15 cellular contexts compared by ENCODE assay signal in the genomic region with DNA sequence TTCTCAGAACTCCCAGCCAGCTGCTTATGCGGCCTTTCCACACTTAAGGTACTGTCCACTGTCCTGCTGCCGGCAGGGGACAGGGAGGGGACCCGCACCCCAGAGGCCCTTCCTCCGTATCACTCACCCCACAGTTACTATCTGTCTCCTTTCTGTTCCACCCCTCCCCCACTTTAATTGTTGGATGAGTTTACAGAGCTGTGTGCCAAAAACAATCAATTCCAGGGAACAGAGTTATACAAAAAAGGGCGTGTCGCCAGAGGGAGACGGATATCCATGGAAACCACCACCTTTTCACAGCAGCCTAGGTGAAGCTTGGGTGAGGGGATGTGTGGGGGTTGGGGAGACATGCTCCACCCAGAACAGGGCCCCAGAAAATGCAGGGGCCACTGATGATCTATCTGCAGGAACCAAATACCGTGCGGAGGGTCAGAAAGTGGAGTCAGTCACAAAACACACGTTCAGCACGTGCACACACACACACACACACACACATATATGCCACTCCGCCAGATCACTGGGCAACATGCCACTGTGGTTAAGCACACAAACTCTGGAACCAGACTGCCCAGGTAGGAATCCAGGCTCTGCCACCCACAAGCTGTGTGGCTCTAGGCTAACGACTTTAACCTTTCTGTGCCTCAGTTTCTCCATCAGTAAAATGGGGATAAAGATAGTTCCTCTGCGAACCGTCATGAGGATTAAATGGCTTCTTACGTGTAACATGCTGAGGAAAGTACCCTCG. TPM values are rescaled to one million over a fixed set of nuclear protein-coding genes. Genes with fewer than 3 reads are reported as not detected.
DNase-seq lines count a peak whose midpoint lies in the region; ATAC-seq, FAIRE-seq and TF ChIP-seq lines count a peak whose summit lies in the region.
"Had no signal": no experiment of that assay in that cellular context is flagged by ENCODE, and none has a peak within 500 bp of the region (broad histone marks: within the 10 kb centered on the region; RNA-seq: fewer than 3 reads in every experiment).

No MANE protein-coding gene starts in this region.

- TF ChIP-seq CTCF in Peyer's patch (IDR thresholded peaks at IDR 0.05) (no peak), keratinocyte (optimal IDR thresholded peaks at IDR 0.05 in 1 of 3, IDR thresholded peaks at IDR 0.05 in 1 of 3, conservative IDR thresholded peaks at IDR 0.05 in 1 of 3; ENCODE audit: extremely low read depth in 1 of 3, insufficient read depth in 2 of 3, low read length in 3 of 3) (peak in 1 of 3 experiments; percentile 22), thyroid gland (IDR thresholded peaks at IDR 0.05) (no peak)

- ATAC-seq in HG03045 (IDR thresholded peaks at IDR 0.05; ENCODE audit: unreplicated experiment), result no peak
- ATAC-seq: activated CD8-positive, alpha-beta T cell treated with anti-CD3 and anti-CD28 coated beads for 36 hours had no signal

- no peak for TF ChIP-seq POLR2A in Peyer's patch (IDR thresholded peaks at IDR 0.05)
- TF ChIP-seq POLR2A in thyroid gland (IDR thresholded peaks at IDR 0.05), result no peak

- H2AFZ ChIP-seq in keratinocyte (ENCODE audit: control insufficient read depth, low read length), result peak overlapping the region; percentile 75

- WGBS in thyroid gland, 2 donors, result 38 to 47% methylated on average over 16 to 17 of the region's 17 CpGs

- peaks cover 8% of the 10 kb centered on the region for H3K79me2 ChIP-seq in keratinocyte (ENCODE audit: control insufficient read depth, insufficient read depth, low read length)

- dilution Hi-C loops in keratinocyte (cut with MboI; ENCODE audit: extremely low pct_ligation_motif_present, low sequenced_read_pairs), result no loop called here

- H3K36me3 ChIP-seq in Peyer's patch, result no peaks in the 10 kb centered on the region
- no peaks in the 10 kb centered on the region for H3K36me3 ChIP-seq in keratinocyte (ENCODE audit: control insufficient read depth in 2 of 2, extremely low read depth in 1 of 2, insufficient read depth in 2 of 2, low read length in 2 of 2)
- no peaks in the 10 kb centered on the region for H3K36me3 ChIP-seq in thyroid gland

- H3K4me1 ChIP-seq in Peyer's patch (peaks cover 0 to 65% (median 2%) of the 10 kb centered on the region in 4 donors), keratinocyte (ENCODE audit: control insufficient read depth, extremely low read depth, insufficient read depth, low read length) (peaks cover 19% of the 10 kb centered on the region), thyroid gland (peaks cover 18 to 33% of the 10 kb centered on the region in 2 donors)

- H3K9ac ChIP-seq in keratinocyte (ENCODE audit: control insufficient read depth, extremely low read depth, insufficient read depth, low read length), result peak overlapping the region; percentile 70

- H3K27me3 ChIP-seq in Peyer's patch, result no peaks in the 10 kb centered on the region
- no peaks in the 10 kb centered on the region for H3K27me3 ChIP-seq in keratinocyte (ENCODE audit: control insufficient read depth, extremely low read depth, insufficient read depth, low read length)
- no peaks in the 10 kb centered on the region for H3K27me3 ChIP-seq in thyroid gland

- FAIRE-seq in keratinocyte (lab: Jason Lieb, UNC) (peak; percentile 82), RCC 7860 (lab: Jason Lieb, UNC) (no peak)
- FAIRE-seq: A204.1, frontal cortex, GM18507 had no signal

- H4K20me1 ChIP-seq in keratinocyte (ENCODE audit: control insufficient read depth, extremely low read depth, insufficient read depth, low read length), result no peaks in the 10 kb centered on the region

- H3K4me2 ChIP-seq in keratinocyte (ENCODE audit: control insufficient read depth, extremely low read depth, insufficient read depth, low read depth, low read length), result peak overlapping the region; percentile 80

- H3K4me3 ChIP-seq in Peyer's patch (no peak overlapping the region), keratinocyte (ENCODE audit: control insufficient read depth in 2 of 3, extremely low read depth in 1 of 3, insufficient read depth in 2 of 3, low read depth in 1 of 3, low read length in 3 of 3) (peak overlapping the region in 1 of 3 experiments; percentile 20), thyroid gland (replicated peaks in 1 of 3) (no peak overlapping the region)

- H3K9me3 ChIP-seq in Peyer's patch, result no peaks in the 10 kb centered on the region
- no peaks in the 10 kb centered on the region for H3K9me3 ChIP-seq in keratinocyte (ENCODE audit: control insufficient read depth, low read depth, low read length)
- H3K9me3 ChIP-seq in thyroid gland, result no peaks in the 10 kb centered on the region

- peak; percentile 38 for DNase-seq in DMS53 (lab: John Stamatoyannopoulos, UW)
- no peak for DNase-seq in DMS53 treated with DMSO at 0.1 percent for 48 hours (lab: John Stamatoyannopoulos, UW; ENCODE audit: unreplicated experiment)
- peak in 2 of 3 donors; percentile 78 to 83 for DNase-seq in Peyer's patch
- no peak for DNase-seq in keratinocyte (ENCODE audit: low read depth, low spot score)
- DNase-seq in thyroid gland, result peak; percentile 75 to 79
- DNase-seq in KG1 (lab: John Stamatoyannopoulos, UW), result no peak
- DNase-seq in RCC 7860 (ENCODE audit: low spot score), result no peak
- DNase-seq: activated CD8-positive, alpha-beta T cell treated with anti-CD3 and anti-CD28 coated beads for 36 hours; activated naive CD4-positive, alpha-beta T cell treated with anti-CD3 and anti-CD28 coated beads, Interleukin-2, amount 10 ng/mL, durations not matched to agents 7 days and 5 days; MM.1S; occipital lobe had no signal

- H3K27ac ChIP-seq in Peyer's patch, result peak overlapping the region in 3 of 4 donors; percentile 3 to 97 (median 66)
- peak overlapping the region; percentile 69 for H3K27ac ChIP-seq in keratinocyte (ENCODE audit: control insufficient read depth, insufficient read depth, low read length)
- no peak overlapping the region for H3K27ac ChIP-seq in thyroid gland

- intact Hi-C loops in thyroid gland (cut with DNase I), result no loop called here

- no peaks in the 10 kb centered on the region for H3K9me1 ChIP-seq in keratinocyte (ENCODE audit: control insufficient read depth, extremely low read depth, insufficient read depth, low read length)

RNA-seq across cellular contexts. Expression of gene CASZ1, which starts 30.5 kb away (rescaled TPM):
- total RNA-seq in Peyer's patch (100 to 1,000 TPM in 3 of 4 donors, 10 to 100 TPM in 1; 87.5 to 165 (median 137) TPM), thyroid gland (10 to 100 TPM in 3 of 4 donors, 1 to 10 TPM in 1; 5.2 to 38.5 (median 18.7) TPM)
- 2.8 to 5.0 TPM (median 4.4 TPM) in 3 replicates for polyA plus RNA-seq in keratinocyte
- polyA plus RNA-seq in keratinocyte (2011; ENCODE audit: low read depth), result 66.1 TPM
- 2.4 and 4.8 TPM in 2 replicates for polyA plus RNA-seq in keratinocyte (2011; cell fraction: cytosol; rRNA removed)
- polyA plus RNA-seq in keratinocyte (2011; cell fraction: nucleus; rRNA removed), result 18.6 and 23.7 TPM in 2 replicates
- 5.9 and 27.8 TPM in 2 replicates for polyA plus RNA-seq in keratinocyte (2012; ENCODE audit: low replicate concordance)
- polyA minus RNA-seq in keratinocyte, result 5.2 to 17.9 TPM (median 7.7 TPM) in 3 replicates
- 9.6 TPM for polyA minus RNA-seq in keratinocyte (2011; cell fraction: cytosol; rRNA and poly(A)+ RNA removed)
- 17.5 and 18.8 TPM in 2 replicates for polyA minus RNA-seq in keratinocyte (2011; cell fraction: nucleus; rRNA and poly(A)+ RNA removed)

Comparison
In these comparisons a context has a peak if more than half of its experiments do, and no peak if none do; other contexts are left out.
1. DNase-seq: peak in DMS53 (single experiment), Peyer's patch (2 of 3) and thyroid gland (2 of 2); none in DMS53 treated with DMSO at 0.1 percent for 48 hours (single experiment), keratinocyte (single experiment), KG1 (single experiment) and RCC 7860 (single experiment).
2. H3K27ac ChIP-seq: peak in Peyer's patch (3 of 4) and keratinocyte (single experiment); none in thyroid gland (0 of 3).